27 cellular contexts compared by ENCODE assay signal in the genomic region with DNA sequence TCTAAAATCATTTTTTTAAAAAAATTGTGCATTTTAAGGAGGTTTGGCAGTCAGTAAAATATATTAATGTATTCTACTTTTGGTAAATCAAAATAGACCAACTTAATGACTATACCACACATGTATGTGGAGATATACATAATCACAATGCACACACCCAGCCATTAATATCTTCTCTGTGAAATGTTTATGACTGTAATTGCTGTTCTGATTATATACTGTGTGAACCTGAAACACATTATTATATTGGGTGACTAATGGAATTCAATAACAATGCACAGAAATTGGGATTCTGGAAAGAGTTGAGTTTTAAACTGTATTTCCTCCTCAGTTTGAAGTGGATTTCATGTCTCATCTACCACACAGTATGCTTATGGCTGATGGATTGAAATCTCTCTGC.
"Had no signal": no experiment of that assay in that cellular context is flagged by ENCODE, and none has a peak within 500 bp of the region (broad histone marks: within the 10 kb centered on the region; RNA-seq: fewer than 3 reads in every experiment).

No MANE protein-coding gene starts in this region.

- H3K27me3 ChIP-seq: colonic mucosa, esophagus squamous epithelium, gastrocnemius medialis, heart right ventricle, left lung had no signal

- H3K36me3 ChIP-seq: colonic mucosa, esophagus squamous epithelium, gastrocnemius medialis, heart right ventricle, left lung, lower lobe of right lung had no signal

- H3K9me3 Mint-ChIP-seq: dendritic cell treated with granulocyte-macrophage colony-stimulating factor and Interleukin-4, amounts not matched to agents 40 ng/mL and 50 ng/mL, for 4 days; effector memory CD8-positive, alpha-beta T cell; endodermal cell; mesothelial cell of epicardium; naive B cell had no signal

- FAIRE-seq: endometrium, islet of Langerhans, keratinocyte had no signal

- H3K4me1 ChIP-seq: colonic mucosa, lower lobe of right lung had no signal

- H3K36me3 Mint-ChIP-seq: mesothelial cell of epicardium, naive B cell had no signal

- H3K27ac ChIP-seq: colonic mucosa, epithelial cell of prostate, esophagus squamous epithelium, gastrocnemius medialis, heart right ventricle, left lung, lower lobe of right lung had no signal

- H3K4me3 Mint-ChIP-seq: dendritic cell treated with granulocyte-macrophage colony-stimulating factor and Interleukin-4, amounts not matched to agents 40 ng/mL and 50 ng/mL, for 4 days; effector memory CD8-positive, alpha-beta T cell; endodermal cell; mesothelial cell of epicardium; naive B cell had no signal

- DNase-seq: colonic mucosa; cortex of kidney; effector CD8-positive, alpha-beta T cell; effector memory CD8-positive, alpha-beta T cell; endodermal cell; erythroblast; esophagus squamous epithelium; foreskin fibroblast; foreskin melanocyte; gastrocnemius medialis; glutamatergic neuron; head of caudate nucleus; heart right ventricle; hippocampal formation; left cardiac atrium; left lung; left ventricle myocardium superior; lower lobe of right lung; mesenchymal stem cell; mucosa of descending colon; naive B cell had no signal

- H3K9me3 ChIP-seq: colonic mucosa, esophagus squamous epithelium, gastrocnemius medialis, heart right ventricle, left lung, lower lobe of right lung, mucosa of descending colon had no signal

- H3K27ac Mint-ChIP-seq: dendritic cell treated with granulocyte-macrophage colony-stimulating factor and Interleukin-4, amounts not matched to agents 40 ng/mL and 50 ng/mL, for 4 days; effector memory CD8-positive, alpha-beta T cell; endodermal cell; mesothelial cell of epicardium; naive B cell had no signal

- H3K27me3 Mint-ChIP-seq: effector memory CD8-positive, alpha-beta T cell had no signal

- H3K4me3 ChIP-seq: colonic mucosa, esophagus squamous epithelium, gastrocnemius medialis, heart right ventricle, left lung, lower lobe of right lung, mucosa of descending colon had no signal
